ENCODE assay signal across 11 cellular contexts in genomic region chrX:19866626-19867410, GRCh38. TPM values are rescaled to one million over a fixed set of nuclear protein-coding genes. Genes with fewer than 3 reads are reported as not detected.
A peak's percentile ranks its signal among the peaks of the same experiment; 100 is the strongest.
DNase-seq lines count a peak whose midpoint lies in the region; ATAC-seq, FAIRE-seq and TF ChIP-seq lines count a peak whose summit lies in the region.
"Had no signal": no experiment of that assay in that cellular context is flagged by ENCODE, and none has a peak within 500 bp of the region (broad histone marks: within the 10 kb centered on the region; RNA-seq: fewer than 3 reads in every experiment).

No MANE protein-coding gene starts in this region.

- peak overlapping the region; percentile 16 for H3K27ac Mint-ChIP-seq in activated T-helper 2 cell treated with anti-CD3 and anti-CD28 coated beads, Interferon-gamma antibody, Interleukin-2, Interleukin-4, amounts not matched to agents 10 μg/mL and 5 μg/mL and 100 μg/mL, durations not matched to agents 14 hours and 24 hours and 36 hours
- peak overlapping the region; percentile 27 to 81 (median 80) for H3K27ac Mint-ChIP-seq in nephron

- H3K4me3 Mint-ChIP-seq in activated T-helper 2 cell treated with anti-CD3 and anti-CD28 coated beads, Interferon-gamma antibody, Interleukin-2, Interleukin-4, amounts not matched to agents 10 μg/mL and 5 μg/mL and 100 μg/mL, durations not matched to agents 14 hours and 24 hours and 36 hours (ENCODE audit: low read depth) = peak overlapping the region; percentile 2
- no peak overlapping the region for H3K4me3 Mint-ChIP-seq in nephron

- H3K4me3 ChIP-seq in GM08714 (ENCODE audit: low read length) = peak overlapping the region; percentile 32; the same call in 1 of the 2 replicates

- ATAC-seq in left colon = no peak

- H3K27ac ChIP-seq in KOPT-K1 (ENCODE audit: low read depth, low read length, poor library complexity, severe bottlenecking) = peak overlapping the region; percentile 97

- TF ChIP-seq CTCF in nephron (IDR thresholded peaks at IDR 0.05; ENCODE audit: unreplicated experiment in 3 of 3) = no peak

- H3K9me3 ChIP-seq in KOPT-K1 (ENCODE audit: insufficient read depth, low read length, poor library complexity, severe bottlenecking) = no peaks in the 10 kb centered on the region

- no peak for FAIRE-seq in GM12892 (lab: Jason Lieb, UNC)

- H3K27me3 Mint-ChIP-seq in activated T-helper 2 cell treated with anti-CD3 and anti-CD28 coated beads, Interferon-gamma antibody, Interleukin-2, Interleukin-4, amounts not matched to agents 10 μg/mL and 5 μg/mL and 100 μg/mL, durations not matched to agents 14 hours and 24 hours and 36 hours (ENCODE audit: low read depth) = no peaks in the 10 kb centered on the region
- H3K27me3 Mint-ChIP-seq in nephron (ENCODE audit: low read depth) = no peaks in the 10 kb centered on the region

- intact Hi-C loops in activated T-helper 2 cell treated with anti-CD3 and anti-CD28 coated beads, Interferon-gamma antibody, Interleukin-2, Interleukin-4, amounts not matched to agents 10 μg/mL and 5 μg/mL and 100 μg/mL, durations not matched to agents 14 hours and 24 hours and 36 hours (cut with micrococcal nuclease) = no loop called here
- intact Hi-C loops in left colon (cut with DNase I, micrococcal nuclease) = no loop called here

- no peak for DNase-seq in activated T-helper 2 cell treated with anti-CD3 and anti-CD28 coated beads, Interferon-gamma antibody, Interleukin-2, Interleukin-4, amounts not matched to agents 10 μg/mL and 5 μg/mL and 100 μg/mL, durations not matched to agents 14 hours and 24 hours and 36 hours (ENCODE audit: low spot score)
- DNase-seq in left colon (no peak), NCI-H1930 (lab: John Stamatoyannopoulos, UW) (no peak), GM12892 (ENCODE audit: insufficient read length) (no peak)
- DNase-seq: aorta, DMS79, NCI-H2081 treated with DMSO at 0.1 percent for 48 hours, right cardiac atrium had no signal

- no peaks in the 10 kb centered on the region for H3K36me3 ChIP-seq in KOPT-K1 (ENCODE audit: insufficient read depth, low read length)

- H3K9me3 Mint-ChIP-seq in activated T-helper 2 cell treated with anti-CD3 and anti-CD28 coated beads, Interferon-gamma antibody, Interleukin-2, Interleukin-4, amounts not matched to agents 10 μg/mL and 5 μg/mL and 100 μg/mL, durations not matched to agents 14 hours and 24 hours and 36 hours = no peaks in the 10 kb centered on the region
- H3K9me3 Mint-ChIP-seq in nephron = peaks cover 3% of the 10 kb centered on the region

- H3K4me1 Mint-ChIP-seq in activated T-helper 2 cell treated with anti-CD3 and anti-CD28 coated beads, Interferon-gamma antibody, Interleukin-2, Interleukin-4, amounts not matched to agents 10 μg/mL and 5 μg/mL and 100 μg/mL, durations not matched to agents 14 hours and 24 hours and 36 hours (ENCODE audit: low read depth) = peaks cover 70% of the 10 kb centered on the region
- H3K4me1 Mint-ChIP-seq in nephron = peaks cover 31% of the 10 kb centered on the region

- TF ChIP-seq POLR2A in GM12892 (IDR thresholded peaks at IDR 0.05; ENCODE audit: low read depth, low read length) = no peak

- peaks cover 7% of the 10 kb centered on the region for H3K36me3 Mint-ChIP-seq in activated T-helper 2 cell treated with anti-CD3 and anti-CD28 coated beads, Interferon-gamma antibody, Interleukin-2, Interleukin-4, amounts not matched to agents 10 μg/mL and 5 μg/mL and 100 μg/mL, durations not matched to agents 14 hours and 24 hours and 36 hours (ENCODE audit: low read depth)
- peaks cover 4% of the 10 kb centered on the region for H3K36me3 Mint-ChIP-seq in nephron (ENCODE audit: low read depth)

RNA-seq across cellular contexts. Expression of gene SH3KBP1, which starts 20.6 kb away (rescaled TPM):
- 61.6 and 67.9 TPM in 2 replicates for total RNA-seq in activated T-helper 2 cell treated with anti-CD3 and anti-CD28 coated beads, Interferon-gamma antibody, Interleukin-2, Interleukin-4, amounts not matched to agents 10 μg/mL and 5 μg/mL and 100 μg/mL, durations not matched to agents 14 hours and 24 hours and 36 hours
- total RNA-seq in left colon = 10 to 100 TPM; 54.6 to 95.7 TPM
- 124 TPM for polyA plus RNA-seq in GM12892 (2012; ENCODE audit: missing spikeins)
